Comparison of ENCODE assay signal across 8 cellular contexts in the genomic region with DNA sequence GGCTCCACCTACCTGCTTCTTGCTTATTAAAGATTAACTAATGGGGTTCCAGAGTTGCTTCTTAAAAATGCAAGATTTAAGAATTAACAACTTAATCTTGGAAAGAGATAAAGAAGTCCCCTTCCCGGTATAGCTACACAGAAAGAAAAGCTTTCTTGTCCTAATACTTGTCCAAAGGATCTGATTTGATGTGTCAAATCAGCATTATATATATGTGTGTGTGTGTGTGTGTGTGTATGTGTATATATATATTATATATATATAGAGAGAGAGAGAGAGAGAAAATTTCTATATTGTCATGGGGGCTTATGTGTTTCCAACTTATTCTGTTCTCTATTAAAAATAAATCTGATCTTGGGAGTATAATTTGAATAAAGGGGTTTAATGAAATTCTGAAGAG.
DNase-seq lines count a peak whose midpoint lies in the region; ATAC-seq and TF ChIP-seq lines count a peak whose summit lies in the region.

No MANE protein-coding gene starts in this region.

- H3K27ac Mint-ChIP-seq in stimulated activated naive CD8-positive, alpha-beta T cell treated with anti-CD3 and anti-CD28 coated beads, Interleukin-15, Interleukin-2, amounts not matched to agents 100 ng/mL and 50 ng/mL, for 24 hours, result peak overlapping the region; percentile 84

- no peaks in the 10 kb centered on the region for H3K36me3 ChIP-seq in muscle layer of colon (ENCODE audit: insufficient read depth, low read length)

- no peak for DNase-seq in stimulated activated naive CD8-positive, alpha-beta T cell treated with anti-CD3 and anti-CD28 coated beads, Interleukin-15, Interleukin-2, amounts not matched to agents 100 U/mL and 50 U/mL, for 24 hours
- DNase-seq in cardiac fibroblast (ENCODE audit: low read depth in 2 of 2), result no peak
- no peak for DNase-seq in NCI-H128 (lab: John Stamatoyannopoulos, UW; ENCODE audit: unreplicated experiment)

- ATAC-seq in stimulated activated naive CD8-positive, alpha-beta T cell treated with anti-CD3 and anti-CD28 coated beads, Interleukin-15, Interleukin-2, amounts not matched to agents 100 U/mL and 50 U/mL, for 24 hours, result no peak
- no peak for ATAC-seq in HG03175 (IDR thresholded peaks at IDR 0.05; ENCODE audit: unreplicated experiment)
- no peak for ATAC-seq in HG02870 (IDR thresholded peaks at IDR 0.05; ENCODE audit: unreplicated experiment)
- ATAC-seq in HG02588 (IDR thresholded peaks at IDR 0.05; ENCODE audit: unreplicated experiment), result no peak

- H3K9ac ChIP-seq in muscle layer of colon (ENCODE audit: low read length), result peak overlapping the region; percentile 81

- no peaks in the 10 kb centered on the region for H3K9me3 Mint-ChIP-seq in stimulated activated naive CD8-positive, alpha-beta T cell treated with anti-CD3 and anti-CD28 coated beads, Interleukin-15, Interleukin-2, amounts not matched to agents 100 ng/mL and 50 ng/mL, for 24 hours

- H3K4me3 ChIP-seq in cardiac fibroblast (replicated peaks in 1 of 2; ENCODE audit: low read depth in 2 of 2, low read length in 2 of 2) (peak overlapping the region; percentile 56 to 71), muscle layer of colon (ENCODE audit: low read depth in 1 of 2, low read length in 2 of 2) (peak overlapping the region; percentile 63 to 97)

- H3K27me3 Mint-ChIP-seq in stimulated activated naive CD8-positive, alpha-beta T cell treated with anti-CD3 and anti-CD28 coated beads, Interleukin-15, Interleukin-2, amounts not matched to agents 100 ng/mL and 50 ng/mL, for 24 hours, result peaks cover 8% of the 10 kb centered on the region

- no peak for TF ChIP-seq CTCF in cardiac fibroblast (IDR thresholded peaks at IDR 0.05; ENCODE audit: low read depth, low read length)

- peaks cover 54% of the 10 kb centered on the region for H3K4me1 Mint-ChIP-seq in stimulated activated naive CD8-positive, alpha-beta T cell treated with anti-CD3 and anti-CD28 coated beads, Interleukin-15, Interleukin-2, amounts not matched to agents 100 ng/mL and 50 ng/mL, for 24 hours (ENCODE audit: low read depth)

- peaks cover 8% of the 10 kb centered on the region for H3K36me3 Mint-ChIP-seq in stimulated activated naive CD8-positive, alpha-beta T cell treated with anti-CD3 and anti-CD28 coated beads, Interleukin-15, Interleukin-2, amounts not matched to agents 100 ng/mL and 50 ng/mL, for 24 hours (ENCODE audit: low read depth)

- H3K4me1 ChIP-seq in muscle layer of colon (ENCODE audit: insufficient read depth, low read length), result peaks cover 17% of the 10 kb centered on the region

- H3K9me3 ChIP-seq in muscle layer of colon (ENCODE audit: low read length), result no peaks in the 10 kb centered on the region

- H3K27ac ChIP-seq in muscle layer of colon (ENCODE audit: low read depth, low read length), result peak overlapping the region; percentile 91

- peak overlapping the region; percentile 93 for H3K4me3 Mint-ChIP-seq in stimulated activated naive CD8-positive, alpha-beta T cell treated with anti-CD3 and anti-CD28 coated beads, Interleukin-15, Interleukin-2, amounts not matched to agents 100 ng/mL and 50 ng/mL, for 24 hours

- H3K27me3 ChIP-seq in muscle layer of colon (ENCODE audit: control insufficient read depth in 1 of 2, insufficient read depth in 2 of 2, low read length in 2 of 2), result no peaks in the 10 kb centered on the region
